Comparison of ENCODE assay signal across 1 cellular context in the genomic region with DNA sequence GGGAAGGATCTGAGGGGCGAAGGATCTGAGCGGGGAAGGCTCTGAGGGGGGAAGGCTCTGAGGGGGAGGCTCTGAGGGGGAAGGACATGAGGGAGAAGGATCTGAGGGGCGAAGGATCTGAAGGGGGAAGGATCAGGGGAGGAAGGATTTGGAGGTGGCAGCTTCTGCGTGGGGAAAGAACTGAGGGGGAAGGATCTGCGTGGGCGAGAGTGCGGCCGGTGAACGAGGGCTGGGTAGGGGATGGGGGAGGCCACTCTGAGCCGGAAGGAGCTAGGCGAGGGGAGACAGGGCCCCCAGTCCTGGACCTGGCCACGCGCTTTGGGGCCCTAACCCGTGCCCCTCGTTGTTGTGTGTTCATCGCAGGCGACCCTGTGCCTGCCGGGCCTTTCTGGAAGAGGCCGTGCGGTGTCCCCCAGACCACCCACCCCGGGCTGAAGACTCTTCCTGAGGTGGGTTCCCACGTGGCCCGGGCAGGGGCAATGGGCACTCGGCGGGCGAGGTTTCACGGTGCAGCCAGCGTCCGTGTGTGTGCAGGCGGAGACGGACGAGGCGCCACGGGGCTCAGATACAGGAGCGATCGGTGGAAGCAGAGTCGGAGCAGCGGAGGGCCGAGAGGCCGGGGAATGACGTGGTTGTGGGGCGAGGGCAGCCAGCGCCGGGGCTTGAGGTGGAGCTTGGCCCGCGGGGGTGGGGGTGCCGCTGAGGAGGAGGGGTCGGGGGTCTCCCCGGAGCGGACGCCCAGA.
TF ChIP-seq lines count a peak whose summit lies in the region.

No MANE protein-coding gene starts in this region.

TF ChIP-seq in HEK293, 187 proteins besides CTCF, POLR2A, EP300 and RAD21 (continued from another document and continues in another):
- TF ChIP-seq, protein P1, sequence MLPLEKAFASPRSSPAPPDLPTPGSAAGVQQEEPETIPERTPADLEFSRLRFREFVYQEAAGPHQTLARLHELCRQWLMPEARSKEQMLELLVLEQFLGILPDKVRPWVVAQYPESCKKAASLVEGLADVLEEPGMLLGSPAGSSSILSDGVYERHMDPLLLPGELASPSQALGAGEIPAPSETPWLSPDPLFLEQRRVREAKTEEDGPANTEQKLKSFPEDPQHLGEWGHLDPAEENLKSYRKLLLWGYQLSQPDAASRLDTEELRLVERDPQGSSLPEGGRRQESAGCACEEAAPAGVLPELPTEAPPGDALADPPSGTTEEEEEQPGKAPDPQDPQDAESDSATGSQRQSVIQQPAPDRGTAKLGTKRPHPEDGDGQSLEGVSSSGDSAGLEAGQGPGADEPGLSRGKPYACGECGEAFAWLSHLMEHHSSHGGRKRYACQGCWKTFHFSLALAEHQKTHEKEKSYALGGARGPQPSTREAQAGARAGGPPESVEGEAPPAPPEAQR (tag by site-specific recombination; IDR thresholded peaks at IDR 0.05), result no peak
- TF ChIP-seq ZNF677 (tag by site-specific recombination; IDR thresholded peaks at IDR 0.05) (no peak), ZBTB8A (tag by site-specific recombination; IDR thresholded peaks at IDR 0.05) (peak; percentile 43; the same call in 1 of the 2 replicates), ZNF311 (tag by site-specific recombination; IDR thresholded peaks at IDR 0.05; ENCODE audit: borderline replicate concordance) (no peak), ZNF214 (tag by site-specific recombination; IDR thresholded peaks at IDR 0.05; ENCODE audit: borderline replicate concordance) (no peak), OSR2 (tag by site-specific recombination; IDR thresholded peaks at IDR 0.05) (no peak), ZNF23 (tag by site-specific recombination; IDR thresholded peaks at IDR 0.05; ENCODE audit: borderline replicate concordance) (no peak), ZBTB17 (tag by site-specific recombination; IDR thresholded peaks at IDR 0.05) (peak; percentile 95), WT1 (tag by site-specific recombination; IDR thresholded peaks at IDR 0.05) (no peak), ZNF626 (tag by site-specific recombination; IDR thresholded peaks at IDR 0.05) (no peak), ZNF146 (tag by site-specific recombination; IDR thresholded peaks at IDR 0.05) (no peak), ZNF561 (tag by site-specific recombination; IDR thresholded peaks at IDR 0.05; ENCODE audit: borderline replicate concordance) (no peak), ZNF654 (tag by site-specific recombination; IDR thresholded peaks at IDR 0.05; ENCODE audit: low read depth) (no peak), TRIM28 (IDR thresholded peaks at IDR 0.05; ENCODE audit: borderline replicate concordance, low read length) (no peak), ZFHX2 (tag by site-specific recombination; conservative IDR thresholded peaks at IDR 0.05) (peak; percentile 90), GLIS2 (tag by site-specific recombination; IDR thresholded peaks at IDR 0.05) (no peak), ZNF658 (tag by site-specific recombination; IDR thresholded peaks at IDR 0.05) (no peak)
- TF ChIP-seq, protein P2, sequence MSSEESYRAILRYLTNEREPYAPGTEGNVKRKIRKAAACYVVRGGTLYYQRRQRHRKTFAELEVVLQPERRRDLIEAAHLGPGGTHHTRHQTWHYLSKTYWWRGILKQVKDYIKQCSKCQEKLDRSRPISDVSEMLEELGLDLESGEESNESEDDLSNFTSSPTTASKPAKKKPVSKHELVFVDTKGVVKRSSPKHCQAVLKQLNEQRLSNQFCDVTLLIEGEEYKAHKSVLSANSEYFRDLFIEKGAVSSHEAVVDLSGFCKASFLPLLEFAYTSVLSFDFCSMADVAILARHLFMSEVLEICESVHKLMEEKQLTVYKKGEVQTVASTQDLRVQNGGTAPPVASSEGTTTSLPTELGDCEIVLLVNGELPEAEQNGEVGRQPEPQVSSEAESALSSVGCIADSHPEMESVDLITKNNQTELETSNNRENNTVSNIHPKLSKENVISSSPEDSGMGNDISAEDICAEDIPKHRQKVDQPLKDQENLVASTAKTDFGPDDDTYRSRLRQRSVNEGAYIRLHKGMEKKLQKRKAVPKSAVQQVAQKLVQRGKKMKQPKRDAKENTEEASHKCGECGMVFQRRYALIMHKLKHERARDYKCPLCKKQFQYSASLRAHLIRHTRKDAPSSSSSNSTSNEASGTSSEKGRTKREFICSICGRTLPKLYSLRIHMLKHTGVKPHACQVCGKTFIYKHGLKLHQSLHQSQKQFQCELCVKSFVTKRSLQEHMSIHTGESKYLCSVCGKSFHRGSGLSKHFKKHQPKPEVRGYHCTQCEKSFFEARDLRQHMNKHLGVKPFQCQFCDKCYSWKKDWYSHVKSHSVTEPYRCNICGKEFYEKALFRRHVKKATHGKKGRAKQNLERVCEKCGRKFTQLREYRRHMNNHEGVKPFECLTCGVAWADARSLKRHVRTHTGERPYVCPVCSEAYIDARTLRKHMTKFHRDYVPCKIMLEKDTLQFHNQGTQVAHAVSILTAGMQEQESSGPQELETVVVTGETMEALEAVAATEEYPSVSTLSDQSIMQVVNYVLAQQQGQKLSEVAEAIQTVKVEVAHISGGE (tag by site-specific recombination; conservative IDR thresholded peaks at IDR 0.05; ENCODE audit: low read depth), result peak; percentile 7; the same call in 1 of the 2 replicates
- TF ChIP-seq, protein P3, sequence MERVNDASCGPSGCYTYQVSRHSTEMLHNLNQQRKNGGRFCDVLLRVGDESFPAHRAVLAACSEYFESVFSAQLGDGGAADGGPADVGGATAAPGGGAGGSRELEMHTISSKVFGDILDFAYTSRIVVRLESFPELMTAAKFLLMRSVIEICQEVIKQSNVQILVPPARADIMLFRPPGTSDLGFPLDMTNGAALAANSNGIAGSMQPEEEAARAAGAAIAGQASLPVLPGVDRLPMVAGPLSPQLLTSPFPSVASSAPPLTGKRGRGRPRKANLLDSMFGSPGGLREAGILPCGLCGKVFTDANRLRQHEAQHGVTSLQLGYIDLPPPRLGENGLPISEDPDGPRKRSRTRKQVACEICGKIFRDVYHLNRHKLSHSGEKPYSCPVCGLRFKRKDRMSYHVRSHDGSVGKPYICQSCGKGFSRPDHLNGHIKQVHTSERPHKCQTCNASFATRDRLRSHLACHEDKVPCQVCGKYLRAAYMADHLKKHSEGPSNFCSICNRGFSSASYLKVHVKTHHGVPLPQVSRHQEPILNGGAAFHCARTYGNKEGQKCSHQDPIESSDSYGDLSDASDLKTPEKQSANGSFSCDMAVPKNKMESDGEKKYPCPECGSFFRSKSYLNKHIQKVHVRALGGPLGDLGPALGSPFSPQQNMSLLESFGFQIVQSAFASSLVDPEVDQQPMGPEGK (tag by site-specific recombination; IDR thresholded peaks at IDR 0.05), result no peak
- TF ChIP-seq, protein P4, sequence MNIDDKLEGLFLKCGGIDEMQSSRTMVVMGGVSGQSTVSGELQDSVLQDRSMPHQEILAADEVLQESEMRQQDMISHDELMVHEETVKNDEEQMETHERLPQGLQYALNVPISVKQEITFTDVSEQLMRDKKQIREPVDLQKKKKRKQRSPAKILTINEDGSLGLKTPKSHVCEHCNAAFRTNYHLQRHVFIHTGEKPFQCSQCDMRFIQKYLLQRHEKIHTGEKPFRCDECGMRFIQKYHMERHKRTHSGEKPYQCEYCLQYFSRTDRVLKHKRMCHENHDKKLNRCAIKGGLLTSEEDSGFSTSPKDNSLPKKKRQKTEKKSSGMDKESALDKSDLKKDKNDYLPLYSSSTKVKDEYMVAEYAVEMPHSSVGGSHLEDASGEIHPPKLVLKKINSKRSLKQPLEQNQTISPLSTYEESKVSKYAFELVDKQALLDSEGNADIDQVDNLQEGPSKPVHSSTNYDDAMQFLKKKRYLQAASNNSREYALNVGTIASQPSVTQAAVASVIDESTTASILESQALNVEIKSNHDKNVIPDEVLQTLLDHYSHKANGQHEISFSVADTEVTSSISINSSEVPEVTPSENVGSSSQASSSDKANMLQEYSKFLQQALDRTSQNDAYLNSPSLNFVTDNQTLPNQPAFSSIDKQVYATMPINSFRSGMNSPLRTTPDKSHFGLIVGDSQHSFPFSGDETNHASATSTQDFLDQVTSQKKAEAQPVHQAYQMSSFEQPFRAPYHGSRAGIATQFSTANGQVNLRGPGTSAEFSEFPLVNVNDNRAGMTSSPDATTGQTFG (tag by site-specific recombination; IDR thresholded peaks at IDR 0.05; ENCODE audit: borderline replicate concordance), result no peak
- TF ChIP-seq, protein P5, sequence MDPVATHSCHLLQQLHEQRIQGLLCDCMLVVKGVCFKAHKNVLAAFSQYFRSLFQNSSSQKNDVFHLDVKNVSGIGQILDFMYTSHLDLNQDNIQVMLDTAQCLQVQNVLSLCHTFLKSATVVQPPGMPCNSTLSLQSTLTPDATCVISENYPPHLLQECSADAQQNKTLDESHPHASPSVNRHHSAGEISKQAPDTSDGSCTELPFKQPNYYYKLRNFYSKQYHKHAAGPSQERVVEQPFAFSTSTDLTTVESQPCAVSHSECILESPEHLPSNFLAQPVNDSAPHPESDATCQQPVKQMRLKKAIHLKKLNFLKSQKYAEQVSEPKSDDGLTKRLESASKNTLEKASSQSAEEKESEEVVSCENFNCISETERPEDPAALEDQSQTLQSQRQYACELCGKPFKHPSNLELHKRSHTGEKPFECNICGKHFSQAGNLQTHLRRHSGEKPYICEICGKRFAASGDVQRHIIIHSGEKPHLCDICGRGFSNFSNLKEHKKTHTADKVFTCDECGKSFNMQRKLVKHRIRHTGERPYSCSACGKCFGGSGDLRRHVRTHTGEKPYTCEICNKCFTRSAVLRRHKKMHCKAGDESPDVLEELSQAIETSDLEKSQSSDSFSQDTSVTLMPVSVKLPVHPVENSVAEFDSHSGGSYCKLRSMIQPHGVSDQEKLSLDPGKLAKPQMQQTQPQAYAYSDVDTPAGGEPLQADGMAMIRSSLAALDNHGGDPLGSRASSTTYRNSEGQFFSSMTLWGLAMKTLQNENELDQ (tag by site-specific recombination; IDR thresholded peaks at IDR 0.05; ENCODE audit: low read depth), result no peak
- TF ChIP-seq, protein P6, sequence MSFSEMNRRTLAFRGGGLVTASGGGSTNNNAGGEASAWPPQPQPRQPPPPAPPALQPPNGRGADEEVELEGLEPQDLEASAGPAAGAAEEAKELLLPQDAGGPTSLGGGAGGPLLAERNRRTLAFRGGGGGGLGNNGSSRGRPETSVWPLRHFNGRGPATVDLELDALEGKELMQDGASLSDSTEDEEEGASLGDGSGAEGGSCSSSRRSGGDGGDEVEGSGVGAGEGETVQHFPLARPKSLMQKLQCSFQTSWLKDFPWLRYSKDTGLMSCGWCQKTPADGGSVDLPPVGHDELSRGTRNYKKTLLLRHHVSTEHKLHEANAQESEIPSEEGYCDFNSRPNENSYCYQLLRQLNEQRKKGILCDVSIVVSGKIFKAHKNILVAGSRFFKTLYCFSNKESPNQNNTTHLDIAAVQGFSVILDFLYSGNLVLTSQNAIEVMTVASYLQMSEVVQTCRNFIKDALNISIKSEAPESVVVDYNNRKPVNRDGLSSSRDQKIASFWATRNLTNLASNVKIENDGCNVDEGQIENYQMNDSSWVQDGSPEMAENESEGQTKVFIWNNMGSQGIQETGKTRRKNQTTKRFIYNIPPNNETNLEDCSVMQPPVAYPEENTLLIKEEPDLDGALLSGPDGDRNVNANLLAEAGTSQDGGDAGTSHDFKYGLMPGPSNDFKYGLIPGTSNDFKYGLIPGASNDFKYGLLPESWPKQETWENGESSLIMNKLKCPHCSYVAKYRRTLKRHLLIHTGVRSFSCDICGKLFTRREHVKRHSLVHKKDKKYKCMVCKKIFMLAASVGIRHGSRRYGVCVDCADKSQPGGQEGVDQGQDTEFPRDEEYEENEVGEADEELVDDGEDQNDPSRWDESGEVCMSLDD (tag by site-specific recombination; IDR thresholded peaks at IDR 0.05), result peak; percentile 36; the same call in 1 of the 2 replicates
- TF ChIP-seq, protein P7, sequence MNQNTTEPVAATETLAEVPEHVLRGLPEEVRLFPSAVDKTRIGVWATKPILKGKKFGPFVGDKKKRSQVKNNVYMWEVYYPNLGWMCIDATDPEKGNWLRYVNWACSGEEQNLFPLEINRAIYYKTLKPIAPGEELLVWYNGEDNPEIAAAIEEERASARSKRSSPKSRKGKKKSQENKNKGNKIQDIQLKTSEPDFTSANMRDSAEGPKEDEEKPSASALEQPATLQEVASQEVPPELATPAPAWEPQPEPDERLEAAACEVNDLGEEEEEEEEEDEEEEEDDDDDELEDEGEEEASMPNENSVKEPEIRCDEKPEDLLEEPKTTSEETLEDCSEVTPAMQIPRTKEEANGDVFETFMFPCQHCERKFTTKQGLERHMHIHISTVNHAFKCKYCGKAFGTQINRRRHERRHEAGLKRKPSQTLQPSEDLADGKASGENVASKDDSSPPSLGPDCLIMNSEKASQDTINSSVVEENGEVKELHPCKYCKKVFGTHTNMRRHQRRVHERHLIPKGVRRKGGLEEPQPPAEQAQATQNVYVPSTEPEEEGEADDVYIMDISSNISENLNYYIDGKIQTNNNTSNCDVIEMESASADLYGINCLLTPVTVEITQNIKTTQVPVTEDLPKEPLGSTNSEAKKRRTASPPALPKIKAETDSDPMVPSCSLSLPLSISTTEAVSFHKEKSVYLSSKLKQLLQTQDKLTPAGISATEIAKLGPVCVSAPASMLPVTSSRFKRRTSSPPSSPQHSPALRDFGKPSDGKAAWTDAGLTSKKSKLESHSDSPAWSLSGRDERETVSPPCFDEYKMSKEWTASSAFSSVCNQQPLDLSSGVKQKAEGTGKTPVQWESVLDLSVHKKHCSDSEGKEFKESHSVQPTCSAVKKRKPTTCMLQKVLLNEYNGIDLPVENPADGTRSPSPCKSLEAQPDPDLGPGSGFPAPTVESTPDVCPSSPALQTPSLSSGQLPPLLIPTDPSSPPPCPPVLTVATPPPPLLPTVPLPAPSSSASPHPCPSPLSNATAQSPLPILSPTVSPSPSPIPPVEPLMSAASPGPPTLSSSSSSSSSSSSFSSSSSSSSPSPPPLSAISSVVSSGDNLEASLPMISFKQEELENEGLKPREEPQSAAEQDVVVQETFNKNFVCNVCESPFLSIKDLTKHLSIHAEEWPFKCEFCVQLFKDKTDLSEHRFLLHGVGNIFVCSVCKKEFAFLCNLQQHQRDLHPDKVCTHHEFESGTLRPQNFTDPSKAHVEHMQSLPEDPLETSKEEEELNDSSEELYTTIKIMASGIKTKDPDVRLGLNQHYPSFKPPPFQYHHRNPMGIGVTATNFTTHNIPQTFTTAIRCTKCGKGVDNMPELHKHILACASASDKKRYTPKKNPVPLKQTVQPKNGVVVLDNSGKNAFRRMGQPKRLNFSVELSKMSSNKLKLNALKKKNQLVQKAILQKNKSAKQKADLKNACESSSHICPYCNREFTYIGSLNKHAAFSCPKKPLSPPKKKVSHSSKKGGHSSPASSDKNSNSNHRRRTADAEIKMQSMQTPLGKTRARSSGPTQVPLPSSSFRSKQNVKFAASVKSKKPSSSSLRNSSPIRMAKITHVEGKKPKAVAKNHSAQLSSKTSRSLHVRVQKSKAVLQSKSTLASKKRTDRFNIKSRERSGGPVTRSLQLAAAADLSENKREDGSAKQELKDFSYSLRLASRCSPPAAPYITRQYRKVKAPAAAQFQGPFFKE (tag by site-specific recombination; IDR thresholded peaks at IDR 0.05; ENCODE audit: borderline replicate concordance), result no peak
- TF ChIP-seq, protein P8, sequence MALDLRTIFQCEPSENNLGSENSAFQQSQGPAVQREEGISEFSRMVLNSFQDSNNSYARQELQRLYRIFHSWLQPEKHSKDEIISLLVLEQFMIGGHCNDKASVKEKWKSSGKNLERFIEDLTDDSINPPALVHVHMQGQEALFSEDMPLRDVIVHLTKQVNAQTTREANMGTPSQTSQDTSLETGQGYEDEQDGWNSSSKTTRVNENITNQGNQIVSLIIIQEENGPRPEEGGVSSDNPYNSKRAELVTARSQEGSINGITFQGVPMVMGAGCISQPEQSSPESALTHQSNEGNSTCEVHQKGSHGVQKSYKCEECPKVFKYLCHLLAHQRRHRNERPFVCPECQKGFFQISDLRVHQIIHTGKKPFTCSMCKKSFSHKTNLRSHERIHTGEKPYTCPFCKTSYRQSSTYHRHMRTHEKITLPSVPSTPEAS (tag by site-specific recombination; IDR thresholded peaks at IDR 0.05), result no peak
